12 cellular contexts compared by ENCODE assay signal in genomic region chr10:33772370-33773331, GRCh38.
DNase-seq lines count a peak whose midpoint lies in the region; ATAC-seq, FAIRE-seq and TF ChIP-seq lines count a peak whose summit lies in the region.
"Had no signal": no experiment of that assay in that cellular context is flagged by ENCODE, and none has a peak within 500 bp of the region (broad histone marks: within the 10 kb centered on the region; RNA-seq: fewer than 3 reads in every experiment).

No MANE protein-coding gene starts in this region.

- no TSS peak for BruUV-seq in K562 (replicated peaks; lab: Mats Ljungman, UMichigan)

- no peak for TF ChIP-seq RAD21 in K562 (CRISPR knock-in tag; conservative IDR thresholded peaks at IDR 0.05 in 1 of 2, IDR thresholded peaks at IDR 0.05 in 1 of 2)

- POLR2A ChIA-PET in K562 (lab: Yijun Ruan, JAX): no interaction called here

- no peaks in the 10 kb centered on the region; a peak in 1 of 5 replicates for H3K4me1 ChIP-seq in K562 (replicated peaks in 1 of 2; ENCODE audit: control insufficient read depth in 2 of 2, insufficient read depth in 2 of 2, low read length in 2 of 2)
- H3K4me1 ChIP-seq: BLaER1 had no signal

- H3K79me2 ChIP-seq in K562 (ENCODE audit: control insufficient read depth, insufficient read depth, low read length): no peaks in the 10 kb centered on the region

- 3% methylated on average over 19 of the region's 19 CpGs for WGBS in K562 (ENCODE audit: insufficient coverage, low coverage, missing lambda C conversion rate)

- no peak overlapping the region for H3K9ac ChIP-seq in K562 (ENCODE audit: insufficient read depth in 1 of 2, low read depth in 2 of 2, low read length in 2 of 2)
- H3K9ac ChIP-seq: BLaER1 had no signal

- no peak overlapping the region for H3K27ac ChIP-seq in K562 (ENCODE audit: extremely low read depth, low read depth, low read length)
- H3K27ac ChIP-seq: BLaER1, epithelial cell of prostate had no signal

- H4K20me1 ChIP-seq in K562 (replicated peaks; ENCODE audit: control insufficient read depth, insufficient read depth, low read length): no peaks in the 10 kb centered on the region
- H4K20me1 ChIP-seq: BLaER1 had no signal

- intact Hi-C loops in Right ventricle myocardium superior (cut with DNase I) (no loop called here), Right ventricle myocardium inferior (cut with DNase I) (loop anchor here (10.0 kb wide), 1 partner anchor 108 kb away; no protein-coding TSS in a partner anchor), K562 (cut with micrococcal nuclease) (no loop called here)

- no peaks in the 10 kb centered on the region for H3K9me3 ChIP-seq in K562 (replicated peaks; ENCODE audit: control insufficient read depth, insufficient read depth, low read depth, low read length)
- H3K9me3 ChIP-seq: BLaER1 had no signal

- TF ChIP-seq EP300 in K562 (IDR thresholded peaks at IDR 0.05; ENCODE audit: low read length): no peak

- H3K36me3 ChIP-seq in K562 (ENCODE audit: control insufficient read depth, insufficient read depth, low read length): no peaks in the 10 kb centered on the region
- H3K36me3 ChIP-seq: BLaER1 had no signal

- no peak for FAIRE-seq in K562 (lab: Jason Lieb, UNC)

- H2AFZ ChIP-seq in K562 (ENCODE audit: low read depth, low read length): no peak overlapping the region

- peaks cover 0 to 9% of the 10 kb centered on the region in 2 experiments; a peak in 1 of 5 replicates for H3K27me3 ChIP-seq in K562 (ENCODE audit: control insufficient read depth in 2 of 2, insufficient read depth in 2 of 2, low read length in 2 of 2)
- H3K27me3 ChIP-seq: BLaER1 had no signal

- peak; percentile 73 for ATAC-seq in Right ventricle myocardium superior (ENCODE audit: poor library complexity)
- ATAC-seq in Right ventricle myocardium inferior: no peak
- ATAC-seq in K562: no peak
- no peak for ATAC-seq in GM19328 (IDR thresholded peaks at IDR 0.05; ENCODE audit: unreplicated experiment)
- no peak for ATAC-seq in GM18870 (IDR thresholded peaks at IDR 0.05; ENCODE audit: unreplicated experiment)

- TF ChIP-seq POLR2A in K562 (conservative IDR thresholded peaks at IDR 0.05): no peak

- CTCF ChIA-PET in K562 (lab: Yijun Ruan, JAX; ENCODE audit: low intra/inter-chr PET ratio): no interaction called here

- TF ChIP-seq CTCF in K562 (IDR thresholded peaks at IDR 0.05 in 2 of 3, conservative IDR thresholded peaks at IDR 0.05 in 1 of 3; ENCODE audit: insufficient read depth in 2 of 3, low read depth in 1 of 3, low read length in 3 of 3): no peak

- no peak overlapping the region for H3K4me3 ChIP-seq in K562
- H3K4me3 ChIP-seq: BLaER1 had no signal

- in situ Hi-C loops in K562 (cut with MboI): no loop called here

- peak; percentile 52 for DNase-seq in Right ventricle myocardium superior
- DNase-seq in Right ventricle myocardium inferior (ENCODE audit: missing footprints): no peak
- DNase-seq in K562 (ENCODE audit: extremely low read depth in 1 of 4, low spot score in 3 of 4): no peak
- peak; percentile 77 for DNase-seq in left kidney (ENCODE audit: low read depth, low spot score)
- no peak for DNase-seq in NCI-H1694 treated with DMSO at 0.1 percent for 48 hours (lab: John Stamatoyannopoulos, UW)
- DNase-seq in AG08395 (ENCODE audit: low spot score): no peak
- DNase-seq: NCI-H187; stimulated activated CD4-positive, alpha-beta T cell treated with anti-CD3 and anti-CD28 coated beads, Interleukin-2, amount 100 ng/mL, for 24 hours had no signal

- no peaks in the 10 kb centered on the region for H3K9me1 ChIP-seq in K562 (ENCODE audit: control insufficient read depth, insufficient read depth, low read length)

- H3K4me2 ChIP-seq in K562 (ENCODE audit: insufficient read depth, low read length): no peak overlapping the region
- H3K4me2 ChIP-seq: BLaER1 had no signal

TF ChIP-seq in K562, 482 proteins besides CTCF, POLR2A, EP300 and RAD21:
- TF ChIP-seq RFX1 (IDR thresholded peaks at IDR 0.05) (peak; percentile 15; the same call in 1 of the 2 replicates), ZNF140 (CRISPR knock-in tag; IDR thresholded peaks at IDR 0.05) (no peak)

Comparison
In these comparisons a context has a peak if more than half of its experiments do, and no peak if none do; other contexts are left out.
1. DNase-seq: peak in Right ventricle myocardium superior (single experiment) and left kidney (single experiment); none in Right ventricle myocardium inferior (single experiment), K562 (0 of 4), NCI-H1694 treated with DMSO at 0.1 percent for 48 hours (single experiment) and AG08395 (single experiment).